2 cellular contexts compared by ENCODE assay signal in genomic region chr20:62243106-62243505, GRCh38.
TF ChIP-seq lines count a peak whose summit lies in the region.

No MANE protein-coding gene starts in this region.

TF ChIP-seq in GM23338, 12 proteins besides CTCF, POLR2A, EP300 and RAD21:
- TF ChIP-seq ZNF462 (CRISPR knock-in tag; IDR thresholded peaks at IDR 0.05) (no peak), EZH2phosphoT487 (IDR thresholded peaks at IDR 0.05; ENCODE audit: unreplicated experiment) (no peak), ZNF331 (CRISPR knock-in tag; IDR thresholded peaks at IDR 0.05; ENCODE audit: low read depth) (no peak), CREB1 (CRISPR knock-in tag; IDR thresholded peaks at IDR 0.05; ENCODE audit: low read depth) (no peak), EZH2 (IDR thresholded peaks at IDR 0.05; ENCODE audit: low read depth, unreplicated experiment) (no peak), REST (IDR thresholded peaks at IDR 0.05; ENCODE audit: unreplicated experiment) (no peak), JUNB (IDR thresholded peaks at IDR 0.05; ENCODE audit: unreplicated experiment) (no peak), STAT1 (IDR thresholded peaks at IDR 0.05; ENCODE audit: unreplicated experiment) (no peak), ZNF114 (CRISPR knock-in tag; IDR thresholded peaks at IDR 0.05) (no peak), NANOG (IDR thresholded peaks at IDR 0.05; ENCODE audit: borderline replicate concordance) (no peak), POLR2AphosphoS5 (IDR thresholded peaks at IDR 0.05; ENCODE audit: low read depth) (no peak)
- TF ChIP-seq, protein P1, sequence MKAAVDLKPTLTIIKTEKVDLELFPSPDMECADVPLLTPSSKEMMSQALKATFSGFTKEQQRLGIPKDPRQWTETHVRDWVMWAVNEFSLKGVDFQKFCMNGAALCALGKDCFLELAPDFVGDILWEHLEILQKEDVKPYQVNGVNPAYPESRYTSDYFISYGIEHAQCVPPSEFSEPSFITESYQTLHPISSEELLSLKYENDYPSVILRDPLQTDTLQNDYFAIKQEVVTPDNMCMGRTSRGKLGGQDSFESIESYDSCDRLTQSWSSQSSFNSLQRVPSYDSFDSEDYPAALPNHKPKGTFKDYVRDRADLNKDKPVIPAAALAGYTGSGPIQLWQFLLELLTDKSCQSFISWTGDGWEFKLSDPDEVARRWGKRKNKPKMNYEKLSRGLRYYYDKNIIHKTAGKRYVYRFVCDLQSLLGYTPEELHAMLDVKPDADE (IDR thresholded peaks at IDR 0.05) = no peak

TF ChIP-seq in H1, 55 proteins besides CTCF, POLR2A, EP300 and RAD21:
- TF ChIP-seq SP1 (IDR thresholded peaks at IDR 0.05; ENCODE audit: low read depth, low read length) = no peak
- no peak for TF ChIP-seq SP4 (IDR thresholded peaks at IDR 0.05; ENCODE audit: low read length)
- TF ChIP-seq FOSL1 (IDR thresholded peaks at IDR 0.05; ENCODE audit: insufficient read depth, low read depth, low read length) = no peak
